In genomic region chr4:140150886-140151699, GRCh38 we compare ENCODE assay signal across 8 cellular contexts. TPM values are rescaled to one million over a fixed set of nuclear protein-coding genes. Genes with fewer than 3 reads are reported as not detected.
DNase-seq lines count a peak whose midpoint lies in the region; ATAC-seq and TF ChIP-seq lines count a peak whose summit lies in the region.

No MANE protein-coding gene starts in this region.

- DNase-seq in DMS79 treated with DMSO at 0.1 percent for 48 hours (lab: John Stamatoyannopoulos, UW) (peak; percentile 49), OCI-M1 (lab: John Stamatoyannopoulos, UW) (peak; percentile 99), activated T-cell treated with anti-CD3 and anti-CD28 coated beads for 24 hours (ENCODE audit: low read depth) (peak; percentile 49), endothelial cell (ENCODE audit: low spot score) (peak; percentile 87), memory B cell (ENCODE audit: low spot score in 2 of 2) (peak; percentile 44 to 47)
- DNase-seq in stimulated activated CD8-positive, alpha-beta memory T cell treated with anti-CD3 and anti-CD28 coated beads, Interleukin-15, amount 100 ng/mL, for 4 hours (ENCODE audit: low read depth in 2 of 2): peak; percentile 63 to 66

- ATAC-seq in memory B cell (ENCODE audit: low read depth): peak; percentile 75
- ATAC-seq in GM18907 (IDR thresholded peaks at IDR 0.05; ENCODE audit: unreplicated experiment): no peak

- H3K27ac Mint-ChIP-seq in IgD-negative memory B cell (peak overlapping the region in 2 of 3 donors; percentile 90 to 93), endothelial cell (ENCODE audit: unreplicated experiment) (peak overlapping the region; percentile 95), memory B cell (peak overlapping the region; percentile 73)

- H3K36me3 Mint-ChIP-seq in IgD-negative memory B cell (peaks cover 1% of the 10 kb centered on the region), endothelial cell (ENCODE audit: low read depth, unreplicated experiment) (peaks cover 4% of the 10 kb centered on the region), memory B cell (no peaks in the 10 kb centered on the region)

- no peak for TF ChIP-seq CTCF in endothelial cell (IDR thresholded peaks at IDR 0.05; ENCODE audit: unreplicated experiment)

- peaks cover 0 to 6% (median 0%) of the 10 kb centered on the region in 3 donors for H3K9me3 Mint-ChIP-seq in IgD-negative memory B cell
- peaks cover 4% of the 10 kb centered on the region for H3K9me3 Mint-ChIP-seq in endothelial cell (ENCODE audit: unreplicated experiment)
- no peaks in the 10 kb centered on the region for H3K9me3 Mint-ChIP-seq in memory B cell

- H3K27me3 Mint-ChIP-seq in IgD-negative memory B cell (peaks cover 55% of the 10 kb centered on the region), endothelial cell (ENCODE audit: unreplicated experiment) (peaks cover 14% of the 10 kb centered on the region), memory B cell (peaks cover 17% of the 10 kb centered on the region)

- peaks cover 17 to 30% (median 21%) of the 10 kb centered on the region in 3 donors for H3K4me1 Mint-ChIP-seq in IgD-negative memory B cell
- H3K4me1 Mint-ChIP-seq in endothelial cell (ENCODE audit: unreplicated experiment): peaks cover 31% of the 10 kb centered on the region
- H3K4me1 Mint-ChIP-seq in memory B cell: peaks cover 12% of the 10 kb centered on the region

- peak overlapping the region; percentile 82 to 94 (median 94) for H3K4me3 Mint-ChIP-seq in IgD-negative memory B cell
- H3K4me3 Mint-ChIP-seq in endothelial cell (ENCODE audit: unreplicated experiment): peak overlapping the region; percentile 89
- H3K4me3 Mint-ChIP-seq in memory B cell: peak overlapping the region; percentile 89

RNA-seq across cellular contexts. Expression of gene MAML3, which starts 2.9 kb away (rescaled TPM):
- 0.03 TPM for polyA plus RNA-seq in IgD-negative memory B cell
- total RNA-seq in endothelial cell (ENCODE audit: unreplicated experiment): 31.0 TPM

Comparison
In these comparisons a context has a peak if more than half of its experiments do, and no peak if none do; other contexts are left out.
1. DNase-seq: peak in every context shown above with its lines; median percentile 99 in OCI-M1; 87 in endothelial cell; 64 in stimulated activated CD8-positive, alpha-beta memory T cell treated with anti-CD3 and anti-CD28 coated beads, Interleukin-15, amount 100 ng/mL, for 4 hours; 49 in DMS79 treated with DMSO at 0.1 percent for 48 hours; 49 in activated T-cell treated with anti-CD3 and anti-CD28 coated beads for 24 hours; 46 in memory B cell.